8 cellular contexts compared by ENCODE assay signal in genomic region chr5:179759961-179760541, GRCh38. TPM values are rescaled to one million over a fixed set of nuclear protein-coding genes. Genes with fewer than 3 reads are reported as not detected.
DNase-seq lines count a peak whose midpoint lies in the region; ATAC-seq, FAIRE-seq and TF ChIP-seq lines count a peak whose summit lies in the region.

No MANE protein-coding gene starts in this region.

- no peaks in the 10 kb centered on the region for H3K27me3 Mint-ChIP-seq in astrocyte (ENCODE audit: low read depth, unreplicated experiment)

- H3K4me3 Mint-ChIP-seq in astrocyte (ENCODE audit: unreplicated experiment) = peak overlapping the region; percentile 52

- peaks cover 32% of the 10 kb centered on the region for H3K4me1 ChIP-seq in astrocyte (ENCODE audit: insufficient read depth, low read length)

- no peak overlapping the region for H3K9ac ChIP-seq in astrocyte (ENCODE audit: low read length)

- H3K9me3 Mint-ChIP-seq in astrocyte (ENCODE audit: unreplicated experiment) = no peaks in the 10 kb centered on the region

- H3K4me2 ChIP-seq in astrocyte (ENCODE audit: low read length) = no peak overlapping the region

- peaks cover 2% of the 10 kb centered on the region for H3K36me3 Mint-ChIP-seq in astrocyte (ENCODE audit: low read depth, unreplicated experiment)

- H3K27ac ChIP-seq in astrocyte (ENCODE audit: low read depth, low read length) = no peak overlapping the region

- H4K20me1 ChIP-seq in astrocyte (ENCODE audit: insufficient read depth, low read length) = peaks cover 71% of the 10 kb centered on the region

- TF ChIP-seq CTCF in astrocyte (IDR thresholded peaks at IDR 0.05; ENCODE audit: insufficient read depth, low read depth, low read length) = no peak

- H3K4me1 Mint-ChIP-seq in astrocyte (ENCODE audit: low read depth, unreplicated experiment) = peaks cover 51% of the 10 kb centered on the region

- H3K27ac Mint-ChIP-seq in astrocyte (ENCODE audit: unreplicated experiment) = no peak overlapping the region

- ATAC-seq in HG03469 (IDR thresholded peaks at IDR 0.05; ENCODE audit: unreplicated experiment) = peak; percentile 45
- ATAC-seq in HG03135 (IDR thresholded peaks at IDR 0.05; ENCODE audit: unreplicated experiment) = no peak

- FAIRE-seq in astrocyte (lab: Jason Lieb, UNC) = no peak

- DNase-seq in SIG-M5 treated with dmso at 0.1 percent for 504 hours (lab: John Stamatoyannopoulos, UW; ENCODE audit: unreplicated experiment) (peak; percentile 39), SIG-M5 (lab: John Stamatoyannopoulos, UW) (no peak), astrocyte (ENCODE audit: low read depth) (no peak), mesenteric fat pad (ENCODE audit: low spot score) (no peak), NCI-H1092 treated with DMSO at 0.1 percent for 48 hours (lab: John Stamatoyannopoulos, UW) (no peak)
- peak; percentile 3 to 16 for DNase-seq in stimulated activated CD4-positive, alpha-beta T cell treated with anti-CD3 and anti-CD28 coated beads, Interleukin-4, amount 100 ng/mL, for 48 hours (ENCODE audit: low read depth in 2 of 2)

- H3K27me3 ChIP-seq in astrocyte (ENCODE audit: insufficient read depth, low read length) = no peaks in the 10 kb centered on the region

- peaks cover 79% of the 10 kb centered on the region for H3K79me2 ChIP-seq in astrocyte (ENCODE audit: insufficient read depth, low read length)

- no peak overlapping the region for H3K4me3 ChIP-seq in astrocyte (ENCODE audit: insufficient read depth, low read depth, low read length)

- no peaks in the 10 kb centered on the region for H3K36me3 ChIP-seq in astrocyte (ENCODE audit: insufficient read depth, low read length)

- no peak overlapping the region for H2AFZ ChIP-seq in astrocyte (ENCODE audit: low read depth, low read length)

- no peaks in the 10 kb centered on the region for H3K9me3 ChIP-seq in astrocyte (ENCODE audit: insufficient read depth, low read depth, low read length)

RNA-seq across cellular contexts. Expression of gene MAML1, which starts 27.4 kb away (rescaled TPM):
- total RNA-seq in astrocyte (24.7 and 26.0 TPM in 2 replicates), mesenteric fat pad (20.4 TPM)

RNA-seq across cellular contexts. Expression of gene LTC4S, which starts 33.7 kb away (rescaled TPM):
- total RNA-seq in astrocyte (1.2 and 1.3 TPM in 2 replicates), mesenteric fat pad (9.6 TPM)

RNA-seq across cellular contexts. Expression of gene MGAT4B, which starts 46.6 kb away (rescaled TPM):
- total RNA-seq in astrocyte = 179 and 193 TPM in 2 replicates
- total RNA-seq in mesenteric fat pad = 87.6 TPM

Comparison
In these comparisons a context has a peak if more than half of its experiments do, and no peak if none do; other contexts are left out.
1. DNase-seq: peak in SIG-M5 treated with dmso at 0.1 percent for 504 hours (single experiment) and stimulated activated CD4-positive, alpha-beta T cell treated with anti-CD3 and anti-CD28 coated beads, Interleukin-4, amount 100 ng/mL, for 48 hours (2 of 2); none in SIG-M5 (single experiment), astrocyte (single experiment), mesenteric fat pad (single experiment) and NCI-H1092 treated with DMSO at 0.1 percent for 48 hours (single experiment).